10 cellular contexts compared by ENCODE assay signal in the genomic region with DNA sequence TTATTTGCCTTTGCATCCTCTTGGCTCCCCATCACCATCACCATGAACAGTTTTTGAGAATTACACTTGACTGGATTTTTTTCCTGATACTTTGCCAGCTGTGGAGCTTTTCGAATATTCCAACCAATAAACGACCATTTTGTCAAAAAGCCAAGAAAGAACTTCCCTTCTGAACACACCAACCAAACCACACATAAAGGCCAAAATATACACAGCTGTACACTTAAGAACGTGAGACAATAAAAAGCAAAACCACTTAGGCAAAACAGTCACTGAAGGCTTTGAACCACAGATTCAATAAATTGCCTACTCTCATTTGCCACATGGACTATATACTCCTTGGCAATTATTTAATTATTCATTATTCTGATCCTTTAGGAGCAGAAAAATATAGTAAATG. TPM values are rescaled to one million over a fixed set of nuclear protein-coding genes. Genes with fewer than 3 reads are reported as not detected.
DNase-seq lines count a peak whose midpoint lies in the region; ATAC-seq and TF ChIP-seq lines count a peak whose summit lies in the region.
"Had no signal": no experiment of that assay in that cellular context is flagged by ENCODE, and none has a peak within 500 bp of the region (broad histone marks: within the 10 kb centered on the region; RNA-seq: fewer than 3 reads in every experiment).

No MANE protein-coding gene starts in this region.

- H4K20me1 ChIP-seq in osteoblast (ENCODE audit: insufficient read depth, low read length), result no peaks in the 10 kb centered on the region

- DNase-seq in NCI-H345 (lab: John Stamatoyannopoulos, UW) (peak; percentile 3), NCI-H345 treated with DMSO at 0.1 percent for 48 hours (lab: John Stamatoyannopoulos, UW; ENCODE audit: unreplicated experiment) (no peak), NB4 (ENCODE audit: low read depth) (peak; percentile 70), WTC11 (ENCODE audit: low spot score) (no peak), osteoblast (ENCODE audit: insufficient read length, low spot score, missing footprints) (no peak), HuH-7.5 (ENCODE audit: low spot score) (no peak), SKM-1 treated with dmso at 0.1 percent for 144 hours (lab: John Stamatoyannopoulos, UW; ENCODE audit: unreplicated experiment) (no peak)
- DNase-seq: hypothalamus, small intestine had no signal

- H3K36me3 ChIP-seq in osteoblast (ENCODE audit: insufficient read depth, low read length), result no peaks in the 10 kb centered on the region

- peak overlapping the region; percentile 80 for H3K4me3 ChIP-seq in NB4 (ENCODE audit: low read depth, low read length)
- no peak overlapping the region for H3K4me3 ChIP-seq in osteoblast (ENCODE audit: insufficient read depth, low read length)

- no peak overlapping the region for H3K27ac ChIP-seq in osteoblast (ENCODE audit: low read depth, low read length)

- no peaks in the 10 kb centered on the region; the same call in 1 of the 2 replicates for H3K36me3 Mint-ChIP-seq in WTC11

- no peak for TF ChIP-seq POLR2A in NB4 (IDR thresholded peaks at IDR 0.05; ENCODE audit: extremely low read depth, insufficient read length)

- peaks cover 23% of the 10 kb centered on the region for H3K4me1 ChIP-seq in osteoblast (ENCODE audit: insufficient read depth, low read length)

- 0 out of 2 replicates have a peak overlapping the region, but pooled peaks have one; percentile 1 for H3K4me3 Mint-ChIP-seq in WTC11

- peak overlapping the region; percentile 25; the same call in 1 of the 2 replicates for H3K27ac Mint-ChIP-seq in WTC11

- no peaks in the 10 kb centered on the region for H3K27me3 Mint-ChIP-seq in WTC11 (ENCODE audit: low read depth)

- POLR2A ChIA-PET in WTC11 (lab: Charles Lee), result no interaction called here

- no peaks in the 10 kb centered on the region for H3K9me3 ChIP-seq in osteoblast (ENCODE audit: low read depth, low read length)

- no peak overlapping the region for H2AFZ ChIP-seq in osteoblast (ENCODE audit: low read length)

- H3K79me2 ChIP-seq in osteoblast (ENCODE audit: insufficient read depth, low read length), result no peaks in the 10 kb centered on the region

- H3K4me2 ChIP-seq in osteoblast (ENCODE audit: insufficient read depth, low read length), result peak overlapping the region; percentile 84

- TF ChIP-seq CTCF in NB4 (IDR thresholded peaks at IDR 0.05; ENCODE audit: low read depth, low read length) (no peak), WTC11 (IDR thresholded peaks at IDR 0.05) (no peak), osteoblast (IDR thresholded peaks at IDR 0.05; ENCODE audit: extremely low read depth, low read depth, low read length) (no peak)

- peaks cover 9% of the 10 kb centered on the region for H3K9me3 Mint-ChIP-seq in WTC11

- CTCF ChIA-PET in WTC11 (lab: Charles Lee), result interaction anchor here (3.9 kb wide), 1 partner anchor 22 kb away, joined by 64 read pairs; no protein-coding TSS in a partner anchor

- ATAC-seq in WTC11, result no peak
- ATAC-seq in HG03457 (IDR thresholded peaks at IDR 0.05; ENCODE audit: unreplicated experiment), result no peak

- no peaks in the 10 kb centered on the region for H3K27me3 ChIP-seq in osteoblast (ENCODE audit: insufficient read depth, low read length)

- H3K4me1 Mint-ChIP-seq in WTC11, result peaks cover 31% of the 10 kb centered on the region

TF ChIP-seq in WTC11, 78 proteins besides CTCF, POLR2A, EP300 and RAD21:
- TF ChIP-seq FOXK1 (CRISPR knock-in tag; IDR thresholded peaks at IDR 0.05), result no peak
- no peak for TF ChIP-seq ATF1 (CRISPR knock-in tag; IDR thresholded peaks at IDR 0.05)
- TF ChIP-seq CDX4 (CRISPR knock-in tag; IDR thresholded peaks at IDR 0.05; ENCODE audit: borderline replicate concordance), result no peak
- no peak for TF ChIP-seq ZNF423 (CRISPR knock-in tag; IDR thresholded peaks at IDR 0.05)
- TF ChIP-seq ZNF416 (CRISPR knock-in tag; IDR thresholded peaks at IDR 0.05), result no peak
- no peak for TF ChIP-seq MAX (CRISPR knock-in tag; IDR thresholded peaks at IDR 0.05)
- TF ChIP-seq OVOL2 (CRISPR knock-in tag; IDR thresholded peaks at IDR 0.05; ENCODE audit: borderline replicate concordance), result no peak
- TF ChIP-seq, protein P1, sequence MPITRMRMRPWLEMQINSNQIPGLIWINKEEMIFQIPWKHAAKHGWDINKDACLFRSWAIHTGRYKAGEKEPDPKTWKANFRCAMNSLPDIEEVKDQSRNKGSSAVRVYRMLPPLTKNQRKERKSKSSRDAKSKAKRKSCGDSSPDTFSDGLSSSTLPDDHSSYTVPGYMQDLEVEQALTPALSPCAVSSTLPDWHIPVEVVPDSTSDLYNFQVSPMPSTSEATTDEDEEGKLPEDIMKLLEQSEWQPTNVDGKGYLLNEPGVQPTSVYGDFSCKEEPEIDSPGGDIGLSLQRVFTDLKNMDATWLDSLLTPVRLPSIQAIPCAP (CRISPR knock-in tag; IDR thresholded peaks at IDR 0.05), result no peak
- no peak for TF ChIP-seq PREB (CRISPR knock-in tag; IDR thresholded peaks at IDR 0.05; ENCODE audit: borderline replicate concordance)
- TF ChIP-seq RELA (CRISPR knock-in tag; IDR thresholded peaks at IDR 0.05; ENCODE audit: borderline replicate concordance), result no peak

RNA-seq across cellular contexts. Expression of gene C14orf93, which starts 1.1 kb away (rescaled TPM):
- total RNA-seq in WTC11 (2021) (8.1 to 12.8 TPM (median 11.9 TPM) in 3 replicates), osteoblast (12.4 and 15.9 TPM in 2 replicates)

RNA-seq across cellular contexts. Expression of gene PSMB5, which starts 25.9 kb away (rescaled TPM):
- total RNA-seq in WTC11 (2021) (200 to 224 TPM (median 203 TPM) in 3 replicates), osteoblast (162 and 164 TPM in 2 replicates)

RNA-seq across cellular contexts. Expression of gene AJUBA, which starts 26.5 kb away (rescaled TPM):
- 28.8 to 35.8 TPM (median 33.8 TPM) in 3 replicates for total RNA-seq in WTC11 (2021)
- 63.9 and 74.9 TPM in 2 replicates for total RNA-seq in osteoblast

RNA-seq across cellular contexts. Expression of gene PSMB11, which starts 33.2 kb away (rescaled TPM):
- total RNA-seq in WTC11 (2021) (not detected in 3 replicates), osteoblast (not detected in 2 replicates)

RNA-seq across cellular contexts. Expression of gene CDH24, which starts 48.5 kb away (rescaled TPM):
- total RNA-seq in WTC11 (2021) (17.9 to 18.8 TPM (median 18.8 TPM) in 3 replicates), osteoblast (3.3 and 3.5 TPM in 2 replicates)

Comparison
In these comparisons a context has a peak if more than half of its experiments do, and no peak if none do; other contexts are left out.
1. DNase-seq: peak in NCI-H345 (single experiment) and NB4 (single experiment); none in NCI-H345 treated with DMSO at 0.1 percent for 48 hours (single experiment), WTC11 (single experiment), osteoblast (single experiment), HuH-7.5 (single experiment) and SKM-1 treated with dmso at 0.1 percent for 144 hours (single experiment).